In the genomic region with DNA sequence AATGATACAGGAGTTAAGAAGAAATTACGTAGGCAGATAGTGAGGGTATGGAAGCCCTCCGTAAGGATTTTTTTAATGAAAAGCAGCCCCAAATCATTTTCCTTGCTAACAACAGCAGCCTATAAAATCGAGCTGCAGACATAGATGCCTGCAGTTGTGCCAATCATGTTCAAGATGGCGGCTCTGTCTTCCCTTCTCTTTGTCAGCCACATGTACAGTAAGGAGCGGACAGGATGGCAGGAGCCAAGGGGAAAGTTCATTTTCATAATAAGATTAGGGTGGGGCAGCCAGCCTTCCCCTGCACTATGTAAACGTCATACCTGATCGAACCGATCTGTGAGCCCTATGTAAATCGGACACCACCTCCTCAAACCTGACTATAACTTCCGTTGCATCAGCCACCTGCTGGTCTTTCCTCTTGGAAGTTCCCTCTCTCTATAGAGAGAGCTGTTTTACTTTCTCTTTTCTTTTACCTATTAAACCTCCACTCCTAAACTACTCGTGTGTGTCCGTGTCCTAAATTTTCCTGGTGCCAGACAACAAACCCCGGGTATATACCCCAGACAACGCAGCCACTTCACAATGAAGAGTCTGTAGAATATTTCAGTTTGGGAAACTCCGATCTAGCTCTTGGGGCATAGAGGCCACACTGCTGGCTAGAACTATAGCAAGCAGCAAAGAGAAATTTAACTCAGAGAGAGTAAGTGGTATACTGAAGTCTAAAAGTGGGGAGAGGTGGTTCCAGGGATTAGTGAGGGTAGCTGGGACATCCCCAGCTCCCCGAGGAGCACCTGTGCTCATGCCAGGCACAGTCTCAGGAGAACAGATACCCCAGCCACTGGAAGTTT, we compare ENCODE assay signal across 1 cellular context.
TF ChIP-seq lines count a peak whose summit lies in the region.

No MANE protein-coding gene starts in this region.

TF ChIP-seq in A549, 52 proteins besides CTCF, POLR2A, EP300 and RAD21 (continued from another document):
- TF ChIP-seq, protein P1, sequence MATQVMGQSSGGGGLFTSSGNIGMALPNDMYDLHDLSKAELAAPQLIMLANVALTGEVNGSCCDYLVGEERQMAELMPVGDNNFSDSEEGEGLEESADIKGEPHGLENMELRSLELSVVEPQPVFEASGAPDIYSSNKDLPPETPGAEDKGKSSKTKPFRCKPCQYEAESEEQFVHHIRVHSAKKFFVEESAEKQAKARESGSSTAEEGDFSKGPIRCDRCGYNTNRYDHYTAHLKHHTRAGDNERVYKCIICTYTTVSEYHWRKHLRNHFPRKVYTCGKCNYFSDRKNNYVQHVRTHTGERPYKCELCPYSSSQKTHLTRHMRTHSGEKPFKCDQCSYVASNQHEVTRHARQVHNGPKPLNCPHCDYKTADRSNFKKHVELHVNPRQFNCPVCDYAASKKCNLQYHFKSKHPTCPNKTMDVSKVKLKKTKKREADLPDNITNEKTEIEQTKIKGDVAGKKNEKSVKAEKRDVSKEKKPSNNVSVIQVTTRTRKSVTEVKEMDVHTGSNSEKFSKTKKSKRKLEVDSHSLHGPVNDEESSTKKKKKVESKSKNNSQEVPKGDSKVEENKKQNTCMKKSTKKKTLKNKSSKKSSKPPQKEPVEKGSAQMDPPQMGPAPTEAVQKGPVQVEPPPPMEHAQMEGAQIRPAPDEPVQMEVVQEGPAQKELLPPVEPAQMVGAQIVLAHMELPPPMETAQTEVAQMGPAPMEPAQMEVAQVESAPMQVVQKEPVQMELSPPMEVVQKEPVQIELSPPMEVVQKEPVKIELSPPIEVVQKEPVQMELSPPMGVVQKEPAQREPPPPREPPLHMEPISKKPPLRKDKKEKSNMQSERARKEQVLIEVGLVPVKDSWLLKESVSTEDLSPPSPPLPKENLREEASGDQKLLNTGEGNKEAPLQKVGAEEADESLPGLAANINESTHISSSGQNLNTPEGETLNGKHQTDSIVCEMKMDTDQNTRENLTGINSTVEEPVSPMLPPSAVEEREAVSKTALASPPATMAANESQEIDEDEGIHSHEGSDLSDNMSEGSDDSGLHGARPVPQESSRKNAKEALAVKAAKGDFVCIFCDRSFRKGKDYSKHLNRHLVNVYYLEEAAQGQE (IDR thresholded peaks at IDR 0.05): no peak
- TF ChIP-seq HOXB13 (CRISPR knock-in tag; IDR thresholded peaks at IDR 0.05; ENCODE audit: low read depth) (no peak), JUNB (IDR thresholded peaks at IDR 0.05) (no peak), EHMT2 (IDR thresholded peaks at IDR 0.05; ENCODE audit: low read depth) (no peak), MYC (IDR thresholded peaks at IDR 0.05; ENCODE audit: borderline replicate concordance, low read length) (no peak), SREBF2 (IDR thresholded peaks at IDR 0.05) (no peak), PHF8 (IDR thresholded peaks at IDR 0.05; ENCODE audit: borderline replicate concordance, low read depth) (no peak), ZSCAN20 (CRISPR knock-in tag; IDR thresholded peaks at IDR 0.05) (no peak), HOXA7 (CRISPR knock-in tag; IDR thresholded peaks at IDR 0.05) (no peak), RCOR1 (IDR thresholded peaks at IDR 0.05; ENCODE audit: low read depth, low read length) (no peak), CHD4 (IDR thresholded peaks at IDR 0.05; ENCODE audit: borderline replicate concordance) (no peak)
- TF ChIP-seq, protein P2, sequence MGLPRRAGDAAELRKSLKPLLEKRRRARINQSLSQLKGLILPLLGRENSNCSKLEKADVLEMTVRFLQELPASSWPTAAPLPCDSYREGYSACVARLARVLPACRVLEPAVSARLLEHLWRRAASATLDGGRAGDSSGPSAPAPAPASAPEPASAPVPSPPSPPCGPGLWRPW (IDR thresholded peaks at IDR 0.05): no peak
- TF ChIP-seq, protein P3, sequence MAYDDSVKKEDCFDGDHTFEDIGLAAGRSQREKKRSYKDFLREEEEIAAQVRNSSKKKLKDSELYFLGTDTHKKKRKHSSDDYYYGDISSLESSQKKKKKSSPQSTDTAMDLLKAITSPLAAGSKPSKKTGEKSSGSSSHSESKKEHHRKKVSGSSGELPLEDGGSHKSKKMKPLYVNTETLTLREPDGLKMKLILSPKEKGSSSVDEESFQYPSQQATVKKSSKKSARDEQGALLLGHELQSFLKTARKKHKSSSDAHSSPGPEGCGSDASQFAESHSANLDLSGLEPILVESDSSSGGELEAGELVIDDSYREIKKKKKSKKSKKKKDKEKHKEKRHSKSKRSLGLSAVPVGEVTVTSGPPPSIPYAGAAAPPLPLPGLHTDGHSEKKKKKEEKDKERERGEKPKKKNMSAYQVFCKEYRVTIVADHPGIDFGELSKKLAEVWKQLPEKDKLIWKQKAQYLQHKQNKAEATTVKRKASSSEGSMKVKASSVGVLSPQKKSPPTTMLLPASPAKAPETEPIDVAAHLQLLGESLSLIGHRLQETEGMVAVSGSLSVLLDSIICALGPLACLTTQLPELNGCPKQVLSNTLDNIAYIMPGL (CRISPR knock-in tag; IDR thresholded peaks at IDR 0.05; ENCODE audit: borderline replicate concordance): no peak
- TF ChIP-seq, protein P4, sequence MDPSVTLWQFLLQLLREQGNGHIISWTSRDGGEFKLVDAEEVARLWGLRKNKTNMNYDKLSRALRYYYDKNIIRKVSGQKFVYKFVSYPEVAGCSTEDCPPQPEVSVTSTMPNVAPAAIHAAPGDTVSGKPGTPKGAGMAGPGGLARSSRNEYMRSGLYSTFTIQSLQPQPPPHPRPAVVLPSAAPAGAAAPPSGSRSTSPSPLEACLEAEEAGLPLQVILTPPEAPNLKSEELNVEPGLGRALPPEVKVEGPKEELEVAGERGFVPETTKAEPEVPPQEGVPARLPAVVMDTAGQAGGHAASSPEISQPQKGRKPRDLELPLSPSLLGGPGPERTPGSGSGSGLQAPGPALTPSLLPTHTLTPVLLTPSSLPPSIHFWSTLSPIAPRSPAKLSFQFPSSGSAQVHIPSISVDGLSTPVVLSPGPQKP (IDR thresholded peaks at IDR 0.05; ENCODE audit: low read depth, low read length): no peak
- TF ChIP-seq, protein P5, sequence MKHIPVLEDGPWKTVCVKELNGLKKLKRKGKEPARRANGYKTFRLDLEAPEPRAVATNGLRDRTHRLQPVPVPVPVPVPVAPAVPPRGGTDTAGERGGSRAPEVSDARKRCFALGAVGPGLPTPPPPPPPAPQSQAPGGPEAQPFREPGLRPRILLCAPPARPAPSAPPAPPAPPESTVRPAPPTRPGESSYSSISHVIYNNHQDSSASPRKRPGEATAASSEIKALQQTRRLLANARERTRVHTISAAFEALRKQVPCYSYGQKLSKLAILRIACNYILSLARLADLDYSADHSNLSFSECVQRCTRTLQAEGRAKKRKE (CRISPR knock-in tag; IDR thresholded peaks at IDR 0.05; ENCODE audit: low read depth): no peak
